1 cellular context compared by ENCODE assay signal in genomic region chr17:76368545-76368944, GRCh38.
TF ChIP-seq lines count a peak whose summit lies in the region.

No MANE protein-coding gene starts in this region.

TF ChIP-seq in H1, 55 proteins besides CTCF, POLR2A, EP300 and RAD21:
- TF ChIP-seq MAFK (IDR thresholded peaks at IDR 0.05; ENCODE audit: low read depth, low read length): no peak
